ENCODE assay signal across 13 cellular contexts in the genomic region with DNA sequence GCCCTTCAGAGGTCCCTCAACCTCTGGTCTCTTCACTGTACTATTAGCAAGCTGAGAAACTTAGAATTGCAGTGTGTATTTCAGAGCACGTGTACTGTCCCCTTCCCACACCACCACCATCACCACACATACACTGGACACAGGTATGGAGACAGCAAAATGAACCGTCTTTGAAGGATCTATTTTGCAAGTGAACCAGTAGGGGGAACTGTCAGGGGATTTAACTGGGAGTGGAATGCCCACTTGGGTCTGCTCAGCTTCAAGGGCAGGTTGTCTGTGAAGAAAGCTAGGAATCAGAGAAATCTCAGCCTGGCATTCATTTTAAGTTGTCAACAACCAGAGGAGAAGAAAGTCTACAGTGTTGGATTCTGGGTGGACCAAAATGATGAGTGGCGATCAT.
A peak's percentile ranks its signal among the peaks of the same experiment; 100 is the strongest.
DNase-seq lines count a peak whose midpoint lies in the region; ATAC-seq, FAIRE-seq and TF ChIP-seq lines count a peak whose summit lies in the region.
"Had no signal": no experiment of that assay in that cellular context is flagged by ENCODE, and none has a peak within 500 bp of the region (broad histone marks: within the 10 kb centered on the region; RNA-seq: fewer than 3 reads in every experiment).

No MANE protein-coding gene starts in this region.

- H3K36me3 Mint-ChIP-seq in HFFc6 (ENCODE audit: low read depth), result no peaks in the 10 kb centered on the region

- TF ChIP-seq EP300 in sigmoid colon (IDR thresholded peaks at IDR 0.05), result no peak

- no peaks in the 10 kb centered on the region; the same call in 1 of the 2 replicates for H3K4me1 Mint-ChIP-seq in HFFc6 (ENCODE audit: low read depth)

- no peaks in the 10 kb centered on the region for H3K9me2 ChIP-seq in DOHH2 (replicated peaks; ENCODE audit: control insufficient read depth, low read length)

- peak; percentile 33 for TF ChIP-seq CTCF in DOHH2 (IDR thresholded peaks at IDR 0.05; ENCODE audit: low read depth, low read length, poor library complexity, severe bottlenecking)
- TF ChIP-seq CTCF in HFFc6 (IDR thresholded peaks at IDR 0.05), result peak; percentile 43; the same call in 1 of the 2 replicates
- TF ChIP-seq CTCF in astrocyte of the cerebellum (IDR thresholded peaks at IDR 0.05; ENCODE audit: low read depth, low read length, missing control alignments), result peak; percentile 34
- no peak for TF ChIP-seq CTCF in sigmoid colon (IDR thresholded peaks at IDR 0.05)

- peak; percentile 30 for FAIRE-seq in islet of Langerhans (lab: Jason Lieb, UNC)
- FAIRE-seq: endometrium had no signal

- DNase-seq in HFFc6 (no peak), astrocyte of the cerebellum (ENCODE audit: low read depth) (no peak), sigmoid colon (no peak), NCI-H146 treated with DMSO at 0.1 percent for 48 hours (lab: John Stamatoyannopoulos, UW; ENCODE audit: unreplicated experiment) (no peak), KBM-7 (no peak)
- DNase-seq: EL, NCI-H187 treated with DMSO at 0.1 percent for 48 hours, T1000 had no signal

- H3K4me2 ChIP-seq in DOHH2 (ENCODE audit: low read length), result no peak overlapping the region

- intact Hi-C loops in sigmoid colon (cut with DNase I), result loop anchor here (10.0 kb wide), 1 partner anchor 171 kb away; no protein-coding TSS in a partner anchor

- H4K20me1 ChIP-seq in DOHH2 (ENCODE audit: control insufficient read depth, insufficient read depth, low read depth, low read length), result no peaks in the 10 kb centered on the region

- WGBS in sigmoid colon, 2 donors, result 83 to 85% methylated on average over 3 of the region's 3 CpGs

- H3K4me3 ChIP-seq in DOHH2 (ENCODE audit: low read length), result no peak overlapping the region
- H3K4me3 ChIP-seq in astrocyte of the cerebellum (ENCODE audit: low read depth, low read length), result no peak overlapping the region
- H3K4me3 ChIP-seq in sigmoid colon, result no peak overlapping the region

- in situ Hi-C loops in astrocyte of the cerebellum (cut with HindIII; ENCODE audit: low sequenced_read_pairs), result loop anchor here (5.0 kb wide), 1 partner anchor 69 kb away; no protein-coding TSS in a partner anchor
- in situ Hi-C loops in KBM-7 (cut with MboI; ENCODE audit: low pct_unique_long_range_greater_than_20kb, low sequenced_read_pairs), result no loop called here

- H3K27me3 ChIP-seq in DOHH2 (ENCODE audit: control insufficient read depth, low read length), result no peaks in the 10 kb centered on the region
- no peaks in the 10 kb centered on the region for H3K27me3 ChIP-seq in sigmoid colon

- H3K4me1 ChIP-seq in DOHH2 (ENCODE audit: control insufficient read depth, low read length) (no peaks in the 10 kb centered on the region), sigmoid colon (peaks cover 0 to 10% (median 7%) of the 10 kb centered on the region in 4 donors)

- ATAC-seq in GM21576 (IDR thresholded peaks at IDR 0.05; ENCODE audit: unreplicated experiment), result no peak

- no peak for TF ChIP-seq POLR2A in sigmoid colon (IDR thresholded peaks at IDR 0.05)

- H3K27me3 Mint-ChIP-seq in HFFc6 (ENCODE audit: insufficient read depth), result peaks cover 4% of the 10 kb centered on the region

- no peaks in the 10 kb centered on the region for H3K79me2 ChIP-seq in DOHH2 (ENCODE audit: control insufficient read depth, low read length)

- no peak overlapping the region for H3K4me3 Mint-ChIP-seq in HFFc6
- H3K4me3 Mint-ChIP-seq: activated T-helper 1 cell treated with anti-CD3 and anti-CD28 coated beads, Interleukin-12 subunit alpha, Interleukin-12 subunit beta, Interleukin-2, Interleukin-4 antibody, amounts not matched to agents 30 ng/mL and 10 ng/mL and 1 ng/mL, durations not matched to agents 14 hours and 24 hours and 36 hours had no signal

- no peaks in the 10 kb centered on the region for H3K9me3 Mint-ChIP-seq in HFFc6

- H3F3A ChIP-seq in DOHH2 (ENCODE audit: control insufficient read depth, insufficient read depth), result no peaks in the 10 kb centered on the region

- H3K36me3 ChIP-seq in DOHH2 (ENCODE audit: control insufficient read depth, low read length) (no peaks in the 10 kb centered on the region), sigmoid colon (no peaks in the 10 kb centered on the region)

- H3K27ac Mint-ChIP-seq in HFFc6, result no peak overlapping the region
- H3K27ac Mint-ChIP-seq: activated T-helper 1 cell treated with anti-CD3 and anti-CD28 coated beads, Interleukin-12 subunit alpha, Interleukin-12 subunit beta, Interleukin-2, Interleukin-4 antibody, amounts not matched to agents 30 ng/mL and 10 ng/mL and 1 ng/mL, durations not matched to agents 14 hours and 24 hours and 36 hours had no signal

- H3K27ac ChIP-seq in DOHH2 (ENCODE audit: low read depth, low read length), result no peak overlapping the region
- H3K27ac ChIP-seq in sigmoid colon, result no peak overlapping the region

- H3K9me3 ChIP-seq in DOHH2 (ENCODE audit: control insufficient read depth, insufficient read depth, low read length) (no peaks in the 10 kb centered on the region), sigmoid colon (peaks cover 0 to 5% (median 0%) of the 10 kb centered on the region in 4 donors)

Comparison
In these comparisons a context has a peak if more than half of its experiments do, and no peak if none do; other contexts are left out.
1. CTCF ChIP-seq: peak in DOHH2 (single experiment), HFFc6 (single experiment) and astrocyte of the cerebellum (single experiment); none in sigmoid colon (0 of 4).